ENCODE assay signal across 14 cellular contexts in the genomic region with DNA sequence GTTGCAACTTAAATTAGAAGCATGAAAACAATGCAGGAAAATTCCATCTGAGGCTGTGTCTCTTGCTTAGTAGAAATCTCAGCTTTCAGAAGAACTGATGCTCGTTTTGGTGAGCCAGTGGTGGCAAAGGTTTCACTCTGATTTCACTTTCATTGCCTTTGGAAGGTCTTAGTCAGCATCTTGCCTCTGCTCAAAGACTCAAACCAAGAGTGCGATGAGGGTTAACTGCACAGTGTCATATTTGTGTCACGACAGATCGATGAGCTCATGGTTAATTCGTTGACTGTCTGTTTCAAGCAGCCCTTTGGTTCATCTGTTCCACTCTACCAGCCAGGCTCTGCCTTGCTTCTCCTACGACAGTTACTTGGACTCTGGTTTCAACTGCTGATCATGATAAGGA.
DNase-seq lines count a peak whose midpoint lies in the region; ATAC-seq and TF ChIP-seq lines count a peak whose summit lies in the region.
"Had no signal": no experiment of that assay in that cellular context is flagged by ENCODE, and none has a peak within 500 bp of the region (broad histone marks: within the 10 kb centered on the region; RNA-seq: fewer than 3 reads in every experiment).

No MANE protein-coding gene starts in this region.

- H3K4me1 ChIP-seq in MM.1S (ENCODE audit: low read length), result no peaks in the 10 kb centered on the region
- no peaks in the 10 kb centered on the region for H3K4me1 ChIP-seq in ascending aorta
- H3K4me1 ChIP-seq: HAP-1, neural progenitor cell had no signal

- H3K27ac ChIP-seq in MM.1S (ENCODE audit: low read length) (no peak overlapping the region), ascending aorta (no peak overlapping the region)
- H3K27ac ChIP-seq: neural progenitor cell, WERI-Rb-1 had no signal

- H3K9me3 ChIP-seq in MM.1S (replicated peaks; ENCODE audit: insufficient read depth, low read length), result no peaks in the 10 kb centered on the region
- no peaks in the 10 kb centered on the region for H3K9me3 ChIP-seq in ascending aorta
- H3K9me3 ChIP-seq: HAP-1 had no signal

- DNase-seq in GM10248 (ENCODE audit: extremely low spot score) (peak; percentile 10), MM.1S (peak; percentile 21), NCI-H1417 (lab: John Stamatoyannopoulos, UW) (no peak), SHP77 treated with DMSO at 0.1 percent for 48 hours (lab: John Stamatoyannopoulos, UW) (no peak), ascending aorta (ENCODE audit: low spot score in 2 of 2) (no peak)
- DNase-seq: activated gamma-delta T cell treated with Interleukin-2 at 50 U/mL for 16 hours, COR-L47, left colon, WERI-Rb-1 had no signal

- H3K27me3 ChIP-seq in MM.1S (replicated peaks; ENCODE audit: insufficient read depth, low read length), result no peaks in the 10 kb centered on the region
- H3K27me3 ChIP-seq in ascending aorta, result no peaks in the 10 kb centered on the region
- H3K27me3 ChIP-seq: neural progenitor cell had no signal

- H3K4me2 ChIP-seq in MM.1S (ENCODE audit: low read depth, low read length), result no peak overlapping the region
- H3K4me2 ChIP-seq: neural progenitor cell had no signal

- no peaks in the 10 kb centered on the region for H4K20me1 ChIP-seq in MM.1S (ENCODE audit: insufficient read depth, low read length)

- intact Hi-C loops in ascending aorta (cut with DNase I), result no loop called here

- H3K36me3 ChIP-seq in MM.1S (replicated peaks; ENCODE audit: insufficient read depth, low read length), result no peaks in the 10 kb centered on the region
- H3K36me3 ChIP-seq in ascending aorta, result no peaks in the 10 kb centered on the region
- H3K36me3 ChIP-seq: HAP-1, neural progenitor cell, WERI-Rb-1 had no signal

- peak; percentile 94 for ATAC-seq in GM18867 (IDR thresholded peaks at IDR 0.05; ENCODE audit: unreplicated experiment)
- peak; percentile 82 for ATAC-seq in HG02852 (IDR thresholded peaks at IDR 0.05; ENCODE audit: unreplicated experiment)
- no peak for ATAC-seq in GM19035 (IDR thresholded peaks at IDR 0.05; ENCODE audit: unreplicated experiment)
- ATAC-seq: left colon had no signal

- no peaks in the 10 kb centered on the region for H3K9me2 ChIP-seq in MM.1S (replicated peaks; ENCODE audit: insufficient read depth, low read length)

- no peak overlapping the region for H3K9ac ChIP-seq in MM.1S (ENCODE audit: low read length)
- H3K9ac ChIP-seq: neural progenitor cell had no signal

- H3F3A ChIP-seq in MM.1S (ENCODE audit: insufficient read depth, low read length), result no peaks in the 10 kb centered on the region

- POLR2A ChIA-PET in GM10248 (lab: Yijun Ruan, JAX), result no interaction called here

- no peaks in the 10 kb centered on the region for H3K79me2 ChIP-seq in MM.1S (ENCODE audit: low read length)

- H2AFZ ChIP-seq in MM.1S (ENCODE audit: low read length), result no peak overlapping the region
- H2AFZ ChIP-seq: neural progenitor cell had no signal

- no peak overlapping the region for H3K4me3 ChIP-seq in MM.1S (ENCODE audit: low read length)
- H3K4me3 ChIP-seq in ascending aorta, result no peak overlapping the region
- H3K4me3 ChIP-seq: HAP-1, neural progenitor cell had no signal

- TF ChIP-seq CTCF in GM10248 (IDR thresholded peaks at IDR 0.05; ENCODE audit: control extremely low read depth, extremely low read depth, low read depth, missing control alignments) (no peak), MM.1S (IDR thresholded peaks at IDR 0.05; ENCODE audit: low read length) (no peak), ascending aorta (IDR thresholded peaks at IDR 0.05) (no peak)

- CTCF ChIA-PET in GM10248 (lab: Yijun Ruan, JAX), result interaction anchor here (1.0 kb wide), 1 partner anchor 13 kb away, joined by 4 read pairs; no protein-coding TSS in a partner anchor

Comparison
In these comparisons a context has a peak if more than half of its experiments do, and no peak if none do; other contexts are left out.
1. DNase-seq: peak in GM10248 (single experiment) and MM.1S (single experiment); none in NCI-H1417 (0 of 3), SHP77 treated with DMSO at 0.1 percent for 48 hours (single experiment) and ascending aorta (0 of 2).